9 cellular contexts compared by ENCODE assay signal in genomic region chr16:54286067-54286329, GRCh38. TPM values are rescaled to one million over a fixed set of nuclear protein-coding genes. Genes with fewer than 3 reads are reported as not detected.
DNase-seq lines count a peak whose midpoint lies in the region; ATAC-seq and TF ChIP-seq lines count a peak whose summit lies in the region.
"Had no signal": no experiment of that assay in that cellular context is flagged by ENCODE, and none has a peak within 500 bp of the region (broad histone marks: within the 10 kb centered on the region; RNA-seq: fewer than 3 reads in every experiment).

No MANE protein-coding gene starts in this region.

- peak overlapping the region; percentile 85 for H3K9ac ChIP-seq in NT2/D1 (ENCODE audit: insufficient read length, low read depth)
- no peak overlapping the region for H3K9ac ChIP-seq in trophoblast cell (ENCODE audit: low read length)

- H2BK12ac ChIP-seq in trophoblast cell (ENCODE audit: low read length), result no peak overlapping the region

- H4K12ac ChIP-seq in trophoblast cell (ENCODE audit: low read depth, low read length), result no peak overlapping the region

- H3K4me1 ChIP-seq in NT2/D1 (ENCODE audit: insufficient read depth, insufficient read length), result peaks cover 13% of the 10 kb centered on the region
- H3K4me1 ChIP-seq in trophoblast cell (ENCODE audit: control insufficient read depth in 1 of 2, insufficient read depth in 2 of 2, low read length in 2 of 2), result peaks cover 11 to 23% of the 10 kb centered on the region in 2 experiments

- H3K27ac ChIP-seq in trophoblast cell (ENCODE audit: low read depth, low read length), result no peak overlapping the region

- TF ChIP-seq CTCF in epithelial cell of proximal tubule (conservative IDR thresholded peaks at IDR 0.05; ENCODE audit: low read depth, low read length) (no peak), GM20000 (IDR thresholded peaks at IDR 0.05; ENCODE audit: extremely low read depth, missing control alignments) (no peak)

- H3K36me3 ChIP-seq in NT2/D1 (ENCODE audit: insufficient read depth, insufficient read length, low read length) (no peaks in the 10 kb centered on the region), trophoblast cell (ENCODE audit: control insufficient read depth in 1 of 2, insufficient read depth in 2 of 2, low read length in 2 of 2) (no peaks in the 10 kb centered on the region)

- no peaks in the 10 kb centered on the region for H3K79me1 ChIP-seq in trophoblast cell (ENCODE audit: low read length)

- H3K27me3 ChIP-seq in NT2/D1 (ENCODE audit: insufficient read depth, insufficient read length) (peaks cover 84% of the 10 kb centered on the region), trophoblast cell (ENCODE audit: insufficient read depth, low read length) (peaks cover 94% of the 10 kb centered on the region)

- H4K91ac ChIP-seq in trophoblast cell (ENCODE audit: low read depth, low read length), result no peak overlapping the region

- H3K79me2 ChIP-seq in trophoblast cell (ENCODE audit: control insufficient read depth, insufficient read depth, low read length, poor library complexity), result no peaks in the 10 kb centered on the region

- no peak overlapping the region for H2AFZ ChIP-seq in trophoblast cell (ENCODE audit: insufficient read depth, low read length, poor library complexity)

- H2AK5ac ChIP-seq in trophoblast cell (ENCODE audit: low read length), result no peak overlapping the region

- H4K8ac ChIP-seq in trophoblast cell (ENCODE audit: low read depth, low read length), result no peak overlapping the region

- no CpG with 5 or more reads among the region's 40 CpGs for WGBS in trophoblast cell (ENCODE audit: extremely low coverage, insufficient coverage, insufficient read length)

- H3K4me2 ChIP-seq in trophoblast cell (ENCODE audit: low read length), result peak overlapping the region; percentile 64

- H3K23ac ChIP-seq in trophoblast cell (ENCODE audit: low read length), result no peak overlapping the region

- H3K9me3 ChIP-seq in NT2/D1 (ENCODE audit: insufficient read depth, low read length) (no peaks in the 10 kb centered on the region), trophoblast cell (ENCODE audit: insufficient read depth, low read depth, low read length) (peaks cover 6% of the 10 kb centered on the region)

- no peak overlapping the region for H3K18ac ChIP-seq in trophoblast cell (ENCODE audit: low read length)

- ATAC-seq in GM21576 (IDR thresholded peaks at IDR 0.05; ENCODE audit: unreplicated experiment) (no peak), GM21423 (IDR thresholded peaks at IDR 0.05; ENCODE audit: unreplicated experiment) (no peak)

- H3K4me3 ChIP-seq in NT2/D1 (ENCODE audit: insufficient read length, low read depth) (peak overlapping the region; percentile 65), epithelial cell of proximal tubule (ENCODE audit: low read depth, low read length) (peak overlapping the region; percentile 69), trophoblast cell (ENCODE audit: low read depth, low read length) (peak overlapping the region; percentile 60)

- H3K14ac ChIP-seq in trophoblast cell (ENCODE audit: low read length), result no peak overlapping the region

- H3K4ac ChIP-seq in trophoblast cell (ENCODE audit: low read depth, low read length), result no peak overlapping the region

- DNase-seq in COLO668 (lab: John Stamatoyannopoulos, UW; ENCODE audit: unreplicated experiment), result peak; percentile 71
- DNase-seq in NT2/D1 (ENCODE audit: low read depth, low spot score), result no peak
- no peak for DNase-seq in epithelial cell of proximal tubule (ENCODE audit: low read depth)
- DNase-seq in trophoblast cell, result no peak
- no peak for DNase-seq in NCI-H1436 (lab: John Stamatoyannopoulos, UW)
- no peak for DNase-seq in GM20000 (ENCODE audit: low spot score)
- DNase-seq: activated CD4-positive, alpha-beta T cell treated with anti-CD3 and anti-CD28 coated beads, Interleukin-2, amount 50 U/mL, for 48 hours had no signal

- H2BK120ac ChIP-seq in trophoblast cell (ENCODE audit: insufficient read depth, low read length, poor library complexity), result no peak overlapping the region

- H2BK5ac ChIP-seq in trophoblast cell (ENCODE audit: low read depth, low read length, poor library complexity), result no peak overlapping the region

RNA-seq across cellular contexts. Expression of gene IRX3, which starts 0.6 kb away (rescaled TPM):
- total RNA-seq in epithelial cell of proximal tubule, result 12.8 and 28.7 TPM in 2 replicates
- polyA plus RNA-seq in trophoblast cell (2013), result 4.3 and 4.7 TPM in 2 replicates
